26 cellular contexts compared by ENCODE assay signal in the genomic region with DNA sequence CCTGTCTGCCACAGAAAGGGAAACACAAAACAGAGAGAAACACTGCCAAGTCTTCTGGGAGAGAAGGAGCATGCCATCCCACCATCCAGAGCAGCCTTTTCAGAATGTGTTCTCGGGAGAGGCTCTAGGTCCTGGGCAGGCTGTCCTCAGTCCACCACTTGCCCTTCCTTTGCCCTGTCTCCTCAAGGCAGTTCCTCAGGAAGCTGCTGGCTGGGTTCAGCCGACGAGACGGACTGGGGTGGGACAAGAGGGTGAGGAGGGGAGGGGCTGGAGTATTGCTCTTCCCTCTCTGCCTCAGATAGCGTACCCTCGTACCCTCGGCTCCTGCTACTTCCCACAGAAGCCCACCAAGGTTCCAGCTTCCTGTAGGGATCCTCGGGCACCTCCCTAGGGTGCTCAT. TPM values are rescaled to one million over a fixed set of nuclear protein-coding genes. Genes with fewer than 3 reads are reported as not detected.
"Had no signal": no experiment of that assay in that cellular context is flagged by ENCODE, and none has a peak within 500 bp of the region (broad histone marks: within the 10 kb centered on the region; RNA-seq: fewer than 3 reads in every experiment).

No MANE protein-coding gene starts in this region.

- H3K27me3 ChIP-seq: neural progenitor cell, ovary, stomach, thyroid gland, tibial nerve, upper lobe of left lung, uterus had no signal

- ATAC-seq: naive thymus-derived CD4-positive, alpha-beta T cell; natural killer cell; psoas muscle; sciatic nerve; stimulated activated naive B cell treated with anti-CD40 and anti-IgM and Interleukin-4, amounts not matched to agents 10 μg/mL and 1 μg/mL and 100 μg/mL, for 72 hours had no signal

- H3K27ac ChIP-seq: neural progenitor cell, ovary, parathyroid adenoma, psoas muscle, skin epidermis, spleen, stomach, thoracic aorta, thyroid gland, tibial nerve, upper lobe of left lung, uterus had no signal

- H3K4me1 ChIP-seq: parathyroid adenoma, psoas muscle, spleen, thyroid gland, tibial nerve, upper lobe of left lung, uterus had no signal

- H3K79me2 ChIP-seq: parathyroid adenoma had no signal

- DNase-seq: naive thymus-derived CD4-positive, alpha-beta T cell; natural killer cell; occipital lobe; ovary; posterior cingulate gyrus; psoas muscle; spleen; stimulated activated CD4-positive, alpha-beta T cell treated with anti-CD3 and anti-CD28 coated beads, Interleukin-12 subunit alpha, Interleukin-12 subunit beta, amount 100 ng/mL, for 4 hours; stimulated activated CD4-positive, alpha-beta T cell treated with anti-CD3 and anti-CD28 coated beads, Interleukin-1b, Interleukin-23, amount 100 ng/mL, for 48 hours; stimulated activated CD4-positive, alpha-beta T cell treated with anti-CD3 and anti-CD28 coated beads, Interleukin-4, amount 100 ng/mL, for 1 hour; stimulated activated CD4-positive, alpha-beta T cell treated with anti-CD3 and anti-CD28 coated beads, Interleukin-4, amount 100 ng/mL, for 4 hours; stimulated activated CD8-positive, alpha-beta memory T cell treated with anti-CD3 and anti-CD28 coated beads, Interleukin-4, amount 100 ng/mL, for 48 hours; stimulated activated naive B cell treated with anti-CD40 and anti-IgM and Interleukin-4, amounts not matched to agents 10 μg/mL and 1 μg/mL and 100 μg/mL, for 72 hours; stimulated activated naive CD4-positive, alpha-beta T cell treated with Interleukin-2 at 50 U/mL for 16 hours; stomach; thyroid gland; trophoblast cell; upper lobe of left lung; uterus had no signal

- H3K4me3 ChIP-seq: neural progenitor cell, ovary, psoas muscle, skin epidermis, smooth muscle cell, spleen, stomach, thoracic aorta, thyroid gland, tibial nerve, upper lobe of left lung, uterus had no signal

- H3K36me3 ChIP-seq: neural progenitor cell, ovary, spleen, stomach, thoracic aorta, thyroid gland, tibial nerve, upper lobe of left lung, uterus had no signal

- H2AFZ ChIP-seq: neural progenitor cell, parathyroid adenoma had no signal

- H3K9me3 ChIP-seq: ovary, psoas muscle, stomach, thoracic aorta, thyroid gland, upper lobe of left lung, uterus had no signal

- H3K9ac ChIP-seq: neural progenitor cell, parathyroid adenoma had no signal

- H3K4me2 ChIP-seq: neural progenitor cell, smooth muscle cell had no signal

RNA-seq across cellular contexts. Expression of a gene that starts 26.6 kb away (rescaled TPM):
- total RNA-seq: naive thymus-derived CD4-positive, alpha-beta T cell; natural killer cell had no signal
- polyA plus RNA-seq: naive thymus-derived CD4-positive, alpha-beta T cell had no signal
